Comparison of ENCODE assay signal across 15 cellular contexts in the genomic region with DNA sequence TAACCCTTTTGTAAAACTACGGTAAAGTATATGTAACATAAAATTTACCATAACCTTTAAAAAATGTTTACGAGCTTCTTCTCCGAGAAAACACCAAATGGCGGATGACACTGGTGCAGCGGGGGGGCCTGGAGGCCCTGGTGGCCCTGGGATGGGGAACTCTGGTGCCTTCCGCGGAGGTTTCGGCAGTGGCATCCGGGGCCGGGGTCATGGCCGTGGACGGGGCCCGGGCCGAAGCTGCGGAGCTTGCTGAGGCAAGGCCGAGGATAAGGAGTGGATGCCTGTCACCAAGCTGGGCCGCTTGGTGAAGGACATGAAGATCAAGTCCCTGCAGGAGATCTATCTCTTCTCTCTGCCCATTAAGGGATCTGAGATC. TPM values are rescaled to one million over a fixed set of nuclear protein-coding genes. Genes with fewer than 3 reads are reported as not detected.
A peak's percentile ranks its signal among the peaks of the same experiment; 100 is the strongest.
DNase-seq lines count a peak whose midpoint lies in the region; ATAC-seq and TF ChIP-seq lines count a peak whose summit lies in the region.
"Had no signal": no experiment of that assay in that cellular context is flagged by ENCODE, and none has a peak within 500 bp of the region (broad histone marks: within the 10 kb centered on the region; RNA-seq: fewer than 3 reads in every experiment).

No MANE protein-coding gene starts in this region.

- no peaks in the 10 kb centered on the region for H3K27me3 Mint-ChIP-seq in natural killer cell treated with Interleukin-12 subunit alpha and Interleukin-12 subunit beta and Interleukin-15 and Interleukin-18, amount 100 ng/mL, for 72 hours
- H3K27me3 Mint-ChIP-seq in natural killer cell (ENCODE audit: low read depth in 2 of 2) (no peaks in the 10 kb centered on the region), memory B cell (no peaks in the 10 kb centered on the region), neural crest cell (ENCODE audit: low read depth) (no peaks in the 10 kb centered on the region), type B pancreatic cell (no peaks in the 10 kb centered on the region)
- H3K27me3 Mint-ChIP-seq: CD4-positive, alpha-beta memory T cell had no signal

- H3K9me3 Mint-ChIP-seq in natural killer cell treated with Interleukin-12 subunit alpha and Interleukin-12 subunit beta and Interleukin-15 and Interleukin-18, amount 100 ng/mL, for 72 hours = no peaks in the 10 kb centered on the region
- no peaks in the 10 kb centered on the region for H3K9me3 Mint-ChIP-seq in natural killer cell
- H3K9me3 Mint-ChIP-seq in memory B cell = no peaks in the 10 kb centered on the region
- H3K9me3 Mint-ChIP-seq in neural crest cell = no peaks in the 10 kb centered on the region
- H3K9me3 Mint-ChIP-seq in type B pancreatic cell = no peaks in the 10 kb centered on the region

- H3K36me3 Mint-ChIP-seq in natural killer cell treated with Interleukin-12 subunit alpha and Interleukin-12 subunit beta and Interleukin-15 and Interleukin-18, amount 100 ng/mL, for 72 hours = peaks cover 5% of the 10 kb centered on the region
- no peaks in the 10 kb centered on the region for H3K36me3 Mint-ChIP-seq in natural killer cell
- no peaks in the 10 kb centered on the region for H3K36me3 Mint-ChIP-seq in memory B cell
- H3K36me3 Mint-ChIP-seq in neural crest cell (ENCODE audit: low read depth) = peaks cover 9% of the 10 kb centered on the region
- H3K36me3 Mint-ChIP-seq in type B pancreatic cell = peaks cover 4% of the 10 kb centered on the region
- H3K36me3 Mint-ChIP-seq: CD4-positive, alpha-beta memory T cell had no signal

- TF ChIP-seq CTCF in natural killer cell (IDR thresholded peaks at IDR 0.05) = no peak
- no peak for TF ChIP-seq CTCF in neural crest cell (conservative IDR thresholded peaks at IDR 0.05)
- no peak for TF ChIP-seq CTCF in type B pancreatic cell (conservative IDR thresholded peaks at IDR 0.05)

- intact Hi-C loops in natural killer cell (cut with micrococcal nuclease) = no loop called here

- peaks cover 11 to 41% of the 10 kb centered on the region in 2 donors for H3K4me1 Mint-ChIP-seq in natural killer cell treated with Interleukin-12 subunit alpha and Interleukin-12 subunit beta and Interleukin-15 and Interleukin-18, amount 100 ng/mL, for 72 hours (ENCODE audit: low read depth in 2 of 2)
- H3K4me1 Mint-ChIP-seq in natural killer cell (no peaks in the 10 kb centered on the region), memory B cell (peaks cover 37% of the 10 kb centered on the region), neural crest cell (no peaks in the 10 kb centered on the region), type B pancreatic cell (ENCODE audit: unreplicated experiment) (peaks cover 6% of the 10 kb centered on the region)

- peak overlapping the region; percentile 10 for H3K4me3 Mint-ChIP-seq in natural killer cell treated with Interleukin-12 subunit alpha and Interleukin-12 subunit beta and Interleukin-15 and Interleukin-18, amount 100 ng/mL, for 72 hours
- H3K4me3 Mint-ChIP-seq in natural killer cell (no peak overlapping the region), memory B cell (no peak overlapping the region), neural crest cell (peak overlapping the region; percentile 2), type B pancreatic cell (no peak overlapping the region)
- H3K4me3 Mint-ChIP-seq: CD4-positive, alpha-beta memory T cell had no signal

- DNase-seq in natural killer cell treated with Interleukin-12 subunit alpha and Interleukin-12 subunit beta and Interleukin-15 and Interleukin-18, amount 100 ng/mL, for 72 hours (ENCODE audit: low spot score) = no peak
- DNase-seq in natural killer cell (no peak), memory B cell (ENCODE audit: low spot score in 2 of 2) (no peak), neural crest cell (ENCODE audit: low read depth, low spot score) (no peak), type B pancreatic cell (ENCODE audit: extremely low spot score, unreplicated experiment) (no peak), ACHN (no peak), NCI-H2029 (lab: John Stamatoyannopoulos, UW) (no peak)
- no peak for DNase-seq in activated naive CD4-positive, alpha-beta T cell treated with anti-CD3 and anti-CD28 coated beads, Interleukin-2, amount 50 U/mL, for 16 hours
- DNase-seq: C1 segment of cervical spinal cord; CD4-positive, alpha-beta memory T cell; DMS153; DND-41; GM23248; H7; HCEC 1CT had no signal

- no peak for ATAC-seq in natural killer cell treated with Interleukin-12 subunit alpha and Interleukin-12 subunit beta and Interleukin-15 and Interleukin-18, amount 100 ng/mL, for 72 hours
- ATAC-seq in natural killer cell (no peak), memory B cell (ENCODE audit: low read depth) (no peak)

- in situ Hi-C loops in ACHN (cut with HindIII; ENCODE audit: low pct_ligation_motif_present, low pct_unique_long_range_greater_than_20kb, low sequenced_read_pairs) = no loop called here

- peak overlapping the region in 1 of 2 donors; percentile 35 for H3K27ac Mint-ChIP-seq in natural killer cell treated with Interleukin-12 subunit alpha and Interleukin-12 subunit beta and Interleukin-15 and Interleukin-18, amount 100 ng/mL, for 72 hours
- peak overlapping the region in 1 of 2 donors; percentile 1 for H3K27ac Mint-ChIP-seq in natural killer cell
- peak overlapping the region; percentile 10 for H3K27ac Mint-ChIP-seq in memory B cell
- peak overlapping the region; percentile 65 for H3K27ac Mint-ChIP-seq in neural crest cell (ENCODE audit: unreplicated experiment)
- peak overlapping the region; percentile 4 for H3K27ac Mint-ChIP-seq in type B pancreatic cell

RNA-seq across cellular contexts. Expression of a gene that starts 7.5 kb away (rescaled TPM):
- 10 to 100 TPM; 41.4 to 62.7 TPM for total RNA-seq in natural killer cell treated with Interleukin-12 subunit alpha and Interleukin-12 subunit beta and Interleukin-15 and Interleukin-18, amount 100 ng/mL, for 72 hours
- total RNA-seq in natural killer cell = 1 to 10 TPM; 2.8 to 4.4 (median 3.7) TPM
- total RNA-seq in neural crest cell = 20.9 and 23.8 TPM in 2 replicates
- 6.1 and 7.3 TPM in 2 replicates for total RNA-seq in type B pancreatic cell (ENCODE audit: low replicate concordance)

Comparison
In these comparisons a context has a peak if more than half of its experiments do, and no peak if none do; other contexts are left out.
1. H3K4me3 Mint-ChIP-seq: peak in natural killer cell treated with Interleukin-12 subunit alpha and Interleukin-12 subunit beta and Interleukin-15 and Interleukin-18, amount 100 ng/mL, for 72 hours (single experiment) and neural crest cell (single experiment); none in natural killer cell (single experiment), memory B cell (single experiment) and type B pancreatic cell (single experiment).